24 cellular contexts compared by ENCODE assay signal in genomic region chrX:103883533-103883932, GRCh38. TPM values are rescaled to one million over a fixed set of nuclear protein-coding genes. Genes with fewer than 3 reads are reported as not detected.
"Had no signal": no experiment of that assay in that cellular context is flagged by ENCODE, and none has a peak within 500 bp of the region (broad histone marks: within the 10 kb centered on the region; RNA-seq: fewer than 3 reads in every experiment).

No MANE protein-coding gene starts in this region.

- H3K27ac ChIP-seq: dorsolateral prefrontal cortex, neural progenitor cell, parathyroid adenoma, right atrium auricular region, sigmoid colon, spleen, thyroid gland, vagina had no signal

- H3K36me3 ChIP-seq: neural progenitor cell, right atrium auricular region, sigmoid colon, spleen, stomach, thyroid gland, vagina had no signal

- H3K9me3 Mint-ChIP-seq: natural killer cell treated with Interleukin-12 subunit alpha and Interleukin-12 subunit beta and Interleukin-15 and Interleukin-18, amount 100 ng/mL, for 72 hours had no signal

- H3K4me3 Mint-ChIP-seq: immature natural killer cell; memory B cell; naive B cell; natural killer cell treated with Interleukin-12 subunit alpha and Interleukin-12 subunit beta and Interleukin-15 and Interleukin-18, amount 100 ng/mL, for 72 hours; neural progenitor cell had no signal

- H3K36me3 Mint-ChIP-seq: naive B cell; natural killer cell treated with Interleukin-12 subunit alpha and Interleukin-12 subunit beta and Interleukin-15 and Interleukin-18, amount 100 ng/mL, for 72 hours had no signal

- H3K4me3 ChIP-seq: dorsolateral prefrontal cortex, lung, neural progenitor cell, right atrium auricular region, sigmoid colon, spleen, stomach, thyroid gland, vagina had no signal

- H3K4me2 ChIP-seq: neural progenitor cell had no signal

- H3K9me3 ChIP-seq: sigmoid colon, thyroid gland, vagina had no signal

- H2AFZ ChIP-seq: neural progenitor cell, parathyroid adenoma had no signal

- H3K4me1 Mint-ChIP-seq: immature natural killer cell, memory B cell, naive B cell, neural progenitor cell had no signal

- H3K27ac Mint-ChIP-seq: immature natural killer cell; memory B cell; naive B cell; natural killer cell treated with Interleukin-12 subunit alpha and Interleukin-12 subunit beta and Interleukin-15 and Interleukin-18, amount 100 ng/mL, for 72 hours; neural progenitor cell; progenitor cell of endocrine pancreas had no signal

- DNase-seq: cerebellar nuclear complex; dorsolateral prefrontal cortex; effector CD4-positive, alpha-beta T cell; hypothalamus; immature natural killer cell; islet precursor cell; kidney glomerular epithelial cell; naive B cell; sigmoid colon; spleen; stimulated activated CD4-positive, alpha-beta T cell treated with anti-CD3 and anti-CD28 coated beads, Interleukin-4, amount 100 ng/mL, for 4 hours; stimulated activated naive CD4-positive, alpha-beta T cell; stomach; thyroid gland had no signal

- H3K27me3 ChIP-seq: neural progenitor cell, right atrium auricular region, sigmoid colon, spleen, stomach, thyroid gland, vagina had no signal

- H3K27me3 Mint-ChIP-seq: memory B cell, naive B cell, progenitor cell of endocrine pancreas had no signal

- H3K4me1 ChIP-seq: neural progenitor cell, parathyroid adenoma, right atrium auricular region, spleen, stomach, thyroid gland, vagina had no signal

- H3K9ac ChIP-seq: neural progenitor cell, parathyroid adenoma had no signal

- FAIRE-seq: frontal cortex had no signal

- H3K79me2 ChIP-seq: parathyroid adenoma had no signal

RNA-seq across cellular contexts. Expression of gene RAB9B, which starts 51.5 kb away (rescaled TPM):
- total RNA-seq: left lobe of liver had no signal
